Comparison of ENCODE assay signal across 8 cellular contexts in genomic region chr20:25984933-25985332, GRCh38.
DNase-seq lines count a peak whose midpoint lies in the region; ATAC-seq and TF ChIP-seq lines count a peak whose summit lies in the region.

No MANE protein-coding gene starts in this region.

- CTCF ChIA-PET in HEK293T (lab: Yijun Ruan, JAX) = no interaction called here

- H3K4me3 Mint-ChIP-seq in HFFc6 = no peak overlapping the region; the same call in 1 of the 2 replicates

- intact Hi-C loops in posterior cingulate gyrus (cut with DNase I) = no loop called here

- peaks cover 7% of the 10 kb centered on the region; the same call in 1 of the 2 replicates for H3K9me3 Mint-ChIP-seq in HFFc6

- DNase-seq in AG20443 (ENCODE audit: low spot score) = peak; percentile 28
- DNase-seq in SHP77 treated with DMSO at 0.1 percent for 48 hours (lab: John Stamatoyannopoulos, UW) = peak; percentile 18
- DNase-seq in brain pericyte (ENCODE audit: low read depth, low spot score) = peak; percentile 36
- DNase-seq in posterior cingulate gyrus = peak in 8 of 10 donors; percentile 31 to 94 (median 63)
- DNase-seq in HEK293T (ENCODE audit: extremely low spot score) = no peak
- no peak for DNase-seq in AG08395 (ENCODE audit: low spot score)
- no peak for DNase-seq in HFFc6

- H3K27me3 Mint-ChIP-seq in HFFc6 (ENCODE audit: insufficient read depth) = peaks cover 6% of the 10 kb centered on the region

- ATAC-seq in GM21423 (IDR thresholded peaks at IDR 0.05; ENCODE audit: unreplicated experiment) = no peak

- peaks cover 15% of the 10 kb centered on the region for H3K4me1 Mint-ChIP-seq in HFFc6 (ENCODE audit: low read depth)

- POLR2A ChIA-PET in HEK293T (lab: Yijun Ruan, JAX) = no interaction called here

- H3K36me3 Mint-ChIP-seq in HFFc6 (ENCODE audit: low read depth) = no peaks in the 10 kb centered on the region

- TF ChIP-seq CTCF in HFFc6 (IDR thresholded peaks at IDR 0.05) = no peak

- H3K27ac Mint-ChIP-seq in HFFc6 = no peak overlapping the region

TF ChIP-seq in HEK293T, 16 proteins besides CTCF, POLR2A, EP300 and RAD21:
- no peak for TF ChIP-seq FOXM1 (IDR thresholded peaks at IDR 0.05; ENCODE audit: borderline replicate concordance)
- TF ChIP-seq TARDBP (IDR thresholded peaks at IDR 0.05) = no peak
- TF ChIP-seq FOXA1 (IDR thresholded peaks at IDR 0.05) = no peak
- no peak for TF ChIP-seq BHLHE40 (IDR thresholded peaks at IDR 0.05; ENCODE audit: borderline replicate concordance)
- TF ChIP-seq ARNT (IDR thresholded peaks at IDR 0.05) = no peak
- no peak for TF ChIP-seq SUZ12 (IDR thresholded peaks at IDR 0.05)
- no peak for TF ChIP-seq ELF4 (IDR thresholded peaks at IDR 0.05)
- no peak for TF ChIP-seq CTBP1 (IDR thresholded peaks at IDR 0.05; ENCODE audit: borderline replicate concordance)
- TF ChIP-seq SP1 (IDR thresholded peaks at IDR 0.05) = no peak
- no peak for TF ChIP-seq LEF1 (IDR thresholded peaks at IDR 0.05; ENCODE audit: borderline replicate concordance)
- TF ChIP-seq, protein P1, sequence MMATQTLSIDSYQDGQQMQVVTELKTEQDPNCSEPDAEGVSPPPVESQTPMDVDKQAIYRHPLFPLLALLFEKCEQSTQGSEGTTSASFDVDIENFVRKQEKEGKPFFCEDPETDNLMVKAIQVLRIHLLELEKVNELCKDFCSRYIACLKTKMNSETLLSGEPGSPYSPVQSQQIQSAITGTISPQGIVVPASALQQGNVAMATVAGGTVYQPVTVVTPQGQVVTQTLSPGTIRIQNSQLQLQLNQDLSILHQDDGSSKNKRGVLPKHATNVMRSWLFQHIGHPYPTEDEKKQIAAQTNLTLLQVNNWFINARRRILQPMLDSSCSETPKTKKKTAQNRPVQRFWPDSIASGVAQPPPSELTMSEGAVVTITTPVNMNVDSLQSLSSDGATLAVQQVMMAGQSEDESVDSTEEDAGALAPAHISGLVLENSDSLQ (IDR thresholded peaks at IDR 0.05) = no peak
- no peak for TF ChIP-seq FOXK2 (IDR thresholded peaks at IDR 0.05)
- no peak for TF ChIP-seq HDGF (IDR thresholded peaks at IDR 0.05; ENCODE audit: borderline replicate concordance)
- TF ChIP-seq L3MBTL2 (conservative IDR thresholded peaks at IDR 0.05) = no peak

Comparison
In these comparisons a context has a peak if more than half of its experiments do, and no peak if none do; other contexts are left out.
1. DNase-seq: peak in AG20443 (single experiment), SHP77 treated with DMSO at 0.1 percent for 48 hours (single experiment), brain pericyte (single experiment) and posterior cingulate gyrus (8 of 10); none in HEK293T (single experiment), AG08395 (single experiment) and HFFc6 (single experiment).